ENCODE assay signal across 1 cellular context in the genomic region with DNA sequence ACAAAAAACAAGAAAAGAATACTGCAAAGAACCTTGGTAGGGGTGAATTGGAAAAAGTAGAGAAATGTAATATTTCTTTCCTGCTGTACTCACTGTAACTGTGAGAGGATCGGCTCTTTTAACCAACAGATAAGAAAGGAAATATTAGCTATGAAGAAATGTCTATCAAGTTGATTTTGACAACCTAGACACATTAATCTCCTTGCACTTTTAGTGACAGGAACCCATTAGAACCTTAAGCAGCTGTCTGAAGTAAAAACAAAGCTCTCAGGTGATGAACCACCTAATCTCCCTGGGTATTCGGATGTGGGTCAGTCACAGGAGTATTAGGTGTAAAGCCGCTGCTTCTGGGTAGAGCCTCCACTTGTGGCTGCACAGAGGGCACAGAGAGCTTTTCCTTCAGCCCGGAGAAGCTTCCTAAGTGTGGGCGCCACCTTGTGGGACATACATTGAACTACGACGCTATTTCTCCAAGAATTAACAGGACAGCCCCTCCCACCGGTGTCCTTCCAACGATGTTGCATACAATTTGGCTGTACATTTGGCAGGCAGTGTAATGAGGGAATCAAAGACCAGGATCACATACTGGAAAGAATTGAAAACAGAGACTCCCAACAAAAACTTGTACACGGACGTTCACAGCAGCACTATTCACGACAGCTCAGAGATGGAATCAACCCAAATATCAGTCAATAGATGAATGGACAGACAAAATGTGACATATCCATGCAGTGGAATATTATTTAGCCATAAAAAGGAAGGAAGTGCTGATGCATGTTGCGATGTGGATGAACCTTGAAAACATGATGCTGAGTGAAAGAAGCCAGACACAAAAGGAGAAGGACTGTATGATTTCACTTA.
TF ChIP-seq lines count a peak whose summit lies in the region.

No MANE protein-coding gene starts in this region.

TF ChIP-seq in GM12878, 131 proteins besides CTCF, POLR2A, EP300 and RAD21 (continued from another document):
- TF ChIP-seq, protein P1, sequence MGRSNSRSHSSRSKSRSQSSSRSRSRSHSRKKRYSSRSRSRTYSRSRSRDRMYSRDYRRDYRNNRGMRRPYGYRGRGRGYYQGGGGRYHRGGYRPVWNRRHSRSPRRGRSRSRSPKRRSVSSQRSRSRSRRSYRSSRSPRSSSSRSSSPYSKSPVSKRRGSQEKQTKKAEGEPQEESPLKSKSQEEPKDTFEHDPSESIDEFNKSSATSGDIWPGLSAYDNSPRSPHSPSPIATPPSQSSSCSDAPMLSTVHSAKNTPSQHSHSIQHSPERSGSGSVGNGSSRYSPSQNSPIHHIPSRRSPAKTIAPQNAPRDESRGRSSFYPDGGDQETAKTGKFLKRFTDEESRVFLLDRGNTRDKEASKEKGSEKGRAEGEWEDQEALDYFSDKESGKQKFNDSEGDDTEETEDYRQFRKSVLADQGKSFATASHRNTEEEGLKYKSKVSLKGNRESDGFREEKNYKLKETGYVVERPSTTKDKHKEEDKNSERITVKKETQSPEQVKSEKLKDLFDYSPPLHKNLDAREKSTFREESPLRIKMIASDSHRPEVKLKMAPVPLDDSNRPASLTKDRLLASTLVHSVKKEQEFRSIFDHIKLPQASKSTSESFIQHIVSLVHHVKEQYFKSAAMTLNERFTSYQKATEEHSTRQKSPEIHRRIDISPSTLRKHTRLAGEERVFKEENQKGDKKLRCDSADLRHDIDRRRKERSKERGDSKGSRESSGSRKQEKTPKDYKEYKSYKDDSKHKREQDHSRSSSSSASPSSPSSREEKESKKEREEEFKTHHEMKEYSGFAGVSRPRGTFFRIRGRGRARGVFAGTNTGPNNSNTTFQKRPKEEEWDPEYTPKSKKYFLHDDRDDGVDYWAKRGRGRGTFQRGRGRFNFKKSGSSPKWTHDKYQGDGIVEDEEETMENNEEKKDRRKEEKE (IDR thresholded peaks at IDR 0.05) = no peak
- TF ChIP-seq NRF1 (conservative IDR thresholded peaks at IDR 0.05; ENCODE audit: low read depth, low read length) = no peak
- TF ChIP-seq SUZ12 (IDR thresholded peaks at IDR 0.05; ENCODE audit: unreplicated experiment) = no peak
- no peak for TF ChIP-seq ZSCAN29 (IDR thresholded peaks at IDR 0.05)
- no peak for TF ChIP-seq ZNF207 (IDR thresholded peaks at IDR 0.05; ENCODE audit: borderline replicate concordance)
- no peak for TF ChIP-seq SMAD1 (IDR thresholded peaks at IDR 0.05; ENCODE audit: low read depth, partially characterized antibody)
- no peak for TF ChIP-seq MYB (IDR thresholded peaks at IDR 0.05; ENCODE audit: borderline replicate concordance, low read depth, low read length)
- TF ChIP-seq, protein P2, sequence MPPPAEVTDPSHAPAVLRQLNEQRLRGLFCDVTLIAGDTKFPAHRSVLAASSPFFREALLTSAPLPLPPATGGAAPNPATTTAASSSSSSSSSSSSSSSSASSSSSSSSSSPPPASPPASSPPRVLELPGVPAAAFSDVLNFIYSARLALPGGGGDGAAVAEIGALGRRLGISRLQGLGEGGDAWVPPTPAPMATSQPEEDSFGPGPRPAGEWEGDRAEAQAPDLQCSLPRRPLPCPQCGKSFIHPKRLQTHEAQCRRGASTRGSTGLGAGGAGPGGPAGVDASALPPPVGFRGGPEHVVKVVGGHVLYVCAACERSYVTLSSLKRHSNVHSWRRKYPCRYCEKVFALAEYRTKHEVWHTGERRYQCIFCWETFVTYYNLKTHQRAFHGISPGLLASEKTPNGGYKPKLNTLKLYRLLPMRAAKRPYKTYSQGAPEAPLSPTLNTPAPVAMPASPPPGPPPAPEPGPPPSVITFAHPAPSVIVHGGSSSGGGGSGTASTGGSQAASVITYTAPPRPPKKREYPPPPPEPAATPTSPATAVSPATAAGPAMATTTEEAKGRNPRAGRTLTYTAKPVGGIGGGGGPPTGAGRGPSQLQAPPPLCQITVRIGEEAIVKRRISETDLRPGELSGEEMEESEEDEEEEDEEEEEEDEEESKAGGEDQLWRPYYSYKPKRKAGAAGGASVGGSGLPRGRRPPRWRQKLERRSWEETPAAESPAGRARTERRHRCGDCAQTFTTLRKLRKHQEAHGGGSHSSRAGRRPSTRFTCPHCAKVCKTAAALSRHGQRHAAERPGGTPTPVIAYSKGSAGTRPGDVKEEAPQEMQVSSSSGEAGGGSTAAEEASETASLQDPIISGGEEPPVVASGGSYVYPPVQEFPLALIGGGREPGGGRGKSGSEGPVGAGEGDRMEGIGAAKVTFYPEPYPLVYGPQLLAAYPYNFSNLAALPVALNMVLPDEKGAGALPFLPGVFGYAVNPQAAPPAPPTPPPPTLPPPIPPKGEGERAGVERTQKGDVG (CRISPR knock-in tag; IDR thresholded peaks at IDR 0.05) = no peak
- no peak for TF ChIP-seq LARP7 (IDR thresholded peaks at IDR 0.05)
- no peak for TF ChIP-seq BMI1 (IDR thresholded peaks at IDR 0.05; ENCODE audit: borderline replicate concordance)
- TF ChIP-seq HDAC2 (IDR thresholded peaks at IDR 0.05) = no peak
- TF ChIP-seq, protein P3, sequence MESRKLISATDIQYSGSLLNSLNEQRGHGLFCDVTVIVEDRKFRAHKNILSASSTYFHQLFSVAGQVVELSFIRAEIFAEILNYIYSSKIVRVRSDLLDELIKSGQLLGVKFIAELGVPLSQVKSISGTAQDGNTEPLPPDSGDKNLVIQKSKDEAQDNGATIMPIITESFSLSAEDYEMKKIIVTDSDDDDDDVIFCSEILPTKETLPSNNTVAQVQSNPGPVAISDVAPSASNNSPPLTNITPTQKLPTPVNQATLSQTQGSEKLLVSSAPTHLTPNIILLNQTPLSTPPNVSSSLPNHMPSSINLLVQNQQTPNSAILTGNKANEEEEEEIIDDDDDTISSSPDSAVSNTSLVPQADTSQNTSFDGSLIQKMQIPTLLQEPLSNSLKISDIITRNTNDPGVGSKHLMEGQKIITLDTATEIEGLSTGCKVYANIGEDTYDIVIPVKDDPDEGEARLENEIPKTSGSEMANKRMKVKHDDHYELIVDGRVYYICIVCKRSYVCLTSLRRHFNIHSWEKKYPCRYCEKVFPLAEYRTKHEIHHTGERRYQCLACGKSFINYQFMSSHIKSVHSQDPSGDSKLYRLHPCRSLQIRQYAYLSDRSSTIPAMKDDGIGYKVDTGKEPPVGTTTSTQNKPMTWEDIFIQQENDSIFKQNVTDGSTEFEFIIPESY (IDR thresholded peaks at IDR 0.05) = no peak
- peak; percentile 21 for TF ChIP-seq RELA (IDR thresholded peaks at IDR 0.05; ENCODE audit: borderline replicate concordance, partially characterized antibody)
- TF ChIP-seq SMARCA5 (IDR thresholded peaks at IDR 0.05) = peak; percentile 68; the same call in 1 of the 2 replicates
- peak; percentile 94 for TF ChIP-seq SMC3 (IDR thresholded peaks at IDR 0.05; ENCODE audit: borderline replicate concordance, low read length)
- no peak for TF ChIP-seq EED (IDR thresholded peaks at IDR 0.05; ENCODE audit: low read depth)
- peak; percentile 71 for TF ChIP-seq YY1 (IDR thresholded peaks at IDR 0.05; ENCODE audit: low read depth, low read length)
- no peak for TF ChIP-seq CEBPB (IDR thresholded peaks at IDR 0.05; ENCODE audit: borderline replicate concordance in 1 of 2, low read depth in 2 of 2, low read length in 2 of 2)
- no peak for TF ChIP-seq MEF2A (IDR thresholded peaks at IDR 0.05; ENCODE audit: insufficient read depth, low read depth, low read length)
- TF ChIP-seq NR2F1 (conservative IDR thresholded peaks at IDR 0.05) = no peak
- no peak for TF ChIP-seq KDM1A (IDR thresholded peaks at IDR 0.05; ENCODE audit: borderline replicate concordance)
- no peak for TF ChIP-seq ATF7 (IDR thresholded peaks at IDR 0.05; ENCODE audit: low read depth)
- TF ChIP-seq, protein P4, sequence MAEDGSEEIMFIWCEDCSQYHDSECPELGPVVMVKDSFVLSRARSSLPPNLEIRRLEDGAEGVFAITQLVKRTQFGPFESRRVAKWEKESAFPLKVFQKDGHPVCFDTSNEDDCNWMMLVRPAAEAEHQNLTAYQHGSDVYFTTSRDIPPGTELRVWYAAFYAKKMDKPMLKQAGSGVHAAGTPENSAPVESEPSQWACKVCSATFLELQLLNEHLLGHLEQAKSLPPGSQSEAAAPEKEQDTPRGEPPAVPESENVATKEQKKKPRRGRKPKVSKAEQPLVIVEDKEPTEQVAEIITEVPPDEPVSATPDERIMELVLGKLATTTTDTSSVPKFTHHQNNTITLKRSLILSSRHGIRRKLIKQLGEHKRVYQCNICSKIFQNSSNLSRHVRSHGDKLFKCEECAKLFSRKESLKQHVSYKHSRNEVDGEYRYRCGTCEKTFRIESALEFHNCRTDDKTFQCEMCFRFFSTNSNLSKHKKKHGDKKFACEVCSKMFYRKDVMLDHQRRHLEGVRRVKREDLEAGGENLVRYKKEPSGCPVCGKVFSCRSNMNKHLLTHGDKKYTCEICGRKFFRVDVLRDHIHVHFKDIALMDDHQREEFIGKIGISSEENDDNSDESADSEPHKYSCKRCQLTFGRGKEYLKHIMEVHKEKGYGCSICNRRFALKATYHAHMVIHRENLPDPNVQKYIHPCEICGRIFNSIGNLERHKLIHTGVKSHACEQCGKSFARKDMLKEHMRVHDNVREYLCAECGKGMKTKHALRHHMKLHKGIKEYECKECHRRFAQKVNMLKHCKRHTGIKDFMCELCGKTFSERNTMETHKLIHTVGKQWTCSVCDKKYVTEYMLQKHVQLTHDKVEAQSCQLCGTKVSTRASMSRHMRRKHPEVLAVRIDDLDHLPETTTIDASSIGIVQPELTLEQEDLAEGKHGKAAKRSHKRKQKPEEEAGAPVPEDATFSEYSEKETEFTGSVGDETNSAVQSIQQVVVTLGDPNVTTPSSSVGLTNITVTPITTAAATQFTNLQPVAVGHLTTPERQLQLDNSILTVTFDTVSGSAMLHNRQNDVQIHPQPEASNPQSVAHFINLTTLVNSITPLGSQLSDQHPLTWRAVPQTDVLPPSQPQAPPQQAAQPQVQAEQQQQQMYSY (CRISPR knock-in tag; IDR thresholded peaks at IDR 0.05) = no peak
- TF ChIP-seq WRNIP1 (IDR thresholded peaks at IDR 0.05; ENCODE audit: borderline replicate concordance, low read depth, low read length) = peak; percentile 51; the same call in 1 of the 2 replicates
- peak; percentile 63 for TF ChIP-seq CREM (IDR thresholded peaks at IDR 0.05; ENCODE audit: low read depth)
- TF ChIP-seq TCF3 (IDR thresholded peaks at IDR 0.05; ENCODE audit: borderline replicate concordance, insufficient read depth, low read depth, low read length) = no peak
- no peak for TF ChIP-seq STAT3 (IDR thresholded peaks at IDR 0.05; ENCODE audit: low read depth, low read length)
- TF ChIP-seq SP1 (IDR thresholded peaks at IDR 0.05; ENCODE audit: low read depth, low read length) = no peak
- TF ChIP-seq ZBED1 (IDR thresholded peaks at IDR 0.05; ENCODE audit: borderline replicate concordance) = no peak
- 0 out of 2 replicates have a peak, but pooled peaks have one; percentile 21 for TF ChIP-seq IKZF1 (conservative IDR thresholded peaks at IDR 0.05)
- no peak for TF ChIP-seq IKZF2 (IDR thresholded peaks at IDR 0.05)
- no peak for TF ChIP-seq ETV6 (conservative IDR thresholded peaks at IDR 0.05 in 1 of 2, IDR thresholded peaks at IDR 0.05 in 1 of 2; ENCODE audit: borderline replicate concordance in 1 of 2, low read depth in 1 of 2)
- TF ChIP-seq, protein P5, sequence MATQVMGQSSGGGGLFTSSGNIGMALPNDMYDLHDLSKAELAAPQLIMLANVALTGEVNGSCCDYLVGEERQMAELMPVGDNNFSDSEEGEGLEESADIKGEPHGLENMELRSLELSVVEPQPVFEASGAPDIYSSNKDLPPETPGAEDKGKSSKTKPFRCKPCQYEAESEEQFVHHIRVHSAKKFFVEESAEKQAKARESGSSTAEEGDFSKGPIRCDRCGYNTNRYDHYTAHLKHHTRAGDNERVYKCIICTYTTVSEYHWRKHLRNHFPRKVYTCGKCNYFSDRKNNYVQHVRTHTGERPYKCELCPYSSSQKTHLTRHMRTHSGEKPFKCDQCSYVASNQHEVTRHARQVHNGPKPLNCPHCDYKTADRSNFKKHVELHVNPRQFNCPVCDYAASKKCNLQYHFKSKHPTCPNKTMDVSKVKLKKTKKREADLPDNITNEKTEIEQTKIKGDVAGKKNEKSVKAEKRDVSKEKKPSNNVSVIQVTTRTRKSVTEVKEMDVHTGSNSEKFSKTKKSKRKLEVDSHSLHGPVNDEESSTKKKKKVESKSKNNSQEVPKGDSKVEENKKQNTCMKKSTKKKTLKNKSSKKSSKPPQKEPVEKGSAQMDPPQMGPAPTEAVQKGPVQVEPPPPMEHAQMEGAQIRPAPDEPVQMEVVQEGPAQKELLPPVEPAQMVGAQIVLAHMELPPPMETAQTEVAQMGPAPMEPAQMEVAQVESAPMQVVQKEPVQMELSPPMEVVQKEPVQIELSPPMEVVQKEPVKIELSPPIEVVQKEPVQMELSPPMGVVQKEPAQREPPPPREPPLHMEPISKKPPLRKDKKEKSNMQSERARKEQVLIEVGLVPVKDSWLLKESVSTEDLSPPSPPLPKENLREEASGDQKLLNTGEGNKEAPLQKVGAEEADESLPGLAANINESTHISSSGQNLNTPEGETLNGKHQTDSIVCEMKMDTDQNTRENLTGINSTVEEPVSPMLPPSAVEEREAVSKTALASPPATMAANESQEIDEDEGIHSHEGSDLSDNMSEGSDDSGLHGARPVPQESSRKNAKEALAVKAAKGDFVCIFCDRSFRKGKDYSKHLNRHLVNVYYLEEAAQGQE (IDR thresholded peaks at IDR 0.05; ENCODE audit: low read depth, low read length) = no peak
- TF ChIP-seq PAX5 (IDR thresholded peaks at IDR 0.05; ENCODE audit: borderline replicate concordance, low read depth, low read length) = no peak
- TF ChIP-seq, protein P6, sequence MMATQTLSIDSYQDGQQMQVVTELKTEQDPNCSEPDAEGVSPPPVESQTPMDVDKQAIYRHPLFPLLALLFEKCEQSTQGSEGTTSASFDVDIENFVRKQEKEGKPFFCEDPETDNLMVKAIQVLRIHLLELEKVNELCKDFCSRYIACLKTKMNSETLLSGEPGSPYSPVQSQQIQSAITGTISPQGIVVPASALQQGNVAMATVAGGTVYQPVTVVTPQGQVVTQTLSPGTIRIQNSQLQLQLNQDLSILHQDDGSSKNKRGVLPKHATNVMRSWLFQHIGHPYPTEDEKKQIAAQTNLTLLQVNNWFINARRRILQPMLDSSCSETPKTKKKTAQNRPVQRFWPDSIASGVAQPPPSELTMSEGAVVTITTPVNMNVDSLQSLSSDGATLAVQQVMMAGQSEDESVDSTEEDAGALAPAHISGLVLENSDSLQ (IDR thresholded peaks at IDR 0.05) = no peak
- TF ChIP-seq CBX5 (IDR thresholded peaks at IDR 0.05; ENCODE audit: low read depth) = no peak
- TF ChIP-seq MYC (IDR thresholded peaks at IDR 0.05; ENCODE audit: insufficient read depth, insufficient read length, insufficient replicate concordance, low read length, severe bottlenecking) = no peak
- no peak for TF ChIP-seq EZH2 (IDR thresholded peaks at IDR 0.05; ENCODE audit: borderline replicate concordance, control insufficient read depth, low read depth, low read length)
